Comparison of ENCODE assay signal across 19 cellular contexts in the genomic region with DNA sequence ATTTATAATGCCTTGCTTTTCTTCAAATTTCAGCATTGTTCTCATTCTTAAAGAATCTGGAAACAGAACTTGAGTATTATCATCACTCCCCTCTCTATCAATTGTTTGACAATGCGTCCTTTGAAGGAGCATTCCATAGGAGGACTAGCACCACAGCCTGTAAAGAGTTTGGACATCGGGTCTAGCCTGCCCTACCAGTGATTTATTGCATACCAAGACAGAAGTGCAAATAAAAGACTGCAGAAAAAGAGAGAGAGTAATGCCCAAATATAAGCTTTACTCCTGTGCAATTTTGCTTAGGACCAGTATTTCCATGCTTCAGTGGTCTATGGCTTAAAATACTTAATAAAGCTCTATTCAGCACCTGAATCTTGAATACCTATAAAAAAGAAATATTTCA. TPM values are rescaled to one million over a fixed set of nuclear protein-coding genes. Genes with fewer than 3 reads are reported as not detected.
DNase-seq lines count a peak whose midpoint lies in the region; ATAC-seq, FAIRE-seq and TF ChIP-seq lines count a peak whose summit lies in the region.
"Had no signal": no experiment of that assay in that cellular context is flagged by ENCODE, and none has a peak within 500 bp of the region (broad histone marks: within the 10 kb centered on the region; RNA-seq: fewer than 3 reads in every experiment).

No MANE protein-coding gene starts in this region.

- no peaks in the 10 kb centered on the region for H3K9me1 ChIP-seq in keratinocyte (ENCODE audit: control insufficient read depth, extremely low read depth, insufficient read depth, low read length)

- peak overlapping the region; percentile 55 for H3K27ac Mint-ChIP-seq in HFFc6
- no peak overlapping the region for H3K27ac Mint-ChIP-seq in effector memory CD8-positive, alpha-beta T cell
- H3K27ac Mint-ChIP-seq: activated naive CD8-positive, alpha-beta T cell; brain; IgD-negative memory B cell; natural killer cell treated with Interleukin-12 subunit alpha and Interleukin-12 subunit beta and Interleukin-15 and Interleukin-18, amount 100 ng/mL, for 72 hours had no signal

- no peaks in the 10 kb centered on the region for H3K27me3 ChIP-seq in keratinocyte (ENCODE audit: control insufficient read depth, extremely low read depth, insufficient read depth, low read length)
- no peaks in the 10 kb centered on the region for H3K27me3 ChIP-seq in Peyer's patch
- H3K27me3 ChIP-seq: colonic mucosa, vagina had no signal

- peaks cover 22% of the 10 kb centered on the region for H3K4me1 ChIP-seq in keratinocyte (ENCODE audit: control insufficient read depth, extremely low read depth, insufficient read depth, low read length)
- no peaks in the 10 kb centered on the region for H3K4me1 ChIP-seq in Peyer's patch
- H3K4me1 ChIP-seq: colonic mucosa, spleen, vagina had no signal

- no peaks in the 10 kb centered on the region for H3K9me3 ChIP-seq in keratinocyte (ENCODE audit: control insufficient read depth, low read depth, low read length)
- no peaks in the 10 kb centered on the region for H3K9me3 ChIP-seq in Peyer's patch
- H3K9me3 ChIP-seq: colonic mucosa, vagina had no signal

- no peak overlapping the region for H3K9ac ChIP-seq in keratinocyte (ENCODE audit: control insufficient read depth, extremely low read depth, insufficient read depth, low read length)

- peak overlapping the region; percentile 53 for H3K4me3 Mint-ChIP-seq in HFFc6
- H3K4me3 Mint-ChIP-seq in effector memory CD8-positive, alpha-beta T cell, result no peak overlapping the region
- H3K4me3 Mint-ChIP-seq: activated naive CD8-positive, alpha-beta T cell; IgD-negative memory B cell; natural killer cell treated with Interleukin-12 subunit alpha and Interleukin-12 subunit beta and Interleukin-15 and Interleukin-18, amount 100 ng/mL, for 72 hours had no signal

- peaks cover 19% of the 10 kb centered on the region for H3K9me3 Mint-ChIP-seq in HFFc6
- H3K9me3 Mint-ChIP-seq in effector memory CD8-positive, alpha-beta T cell, result peaks cover 0 to 3% of the 10 kb centered on the region in 2 donors

- FAIRE-seq in keratinocyte (lab: Jason Lieb, UNC), result no peak
- FAIRE-seq: frontal cortex had no signal

- peak overlapping the region; percentile 59 for H3K4me2 ChIP-seq in keratinocyte (ENCODE audit: control insufficient read depth, extremely low read depth, insufficient read depth, low read depth, low read length)

- H3K79me2 ChIP-seq in keratinocyte (ENCODE audit: control insufficient read depth, insufficient read depth, low read length), result no peaks in the 10 kb centered on the region

- DNase-seq in HFFc6, result peak; percentile 3
- no peak for DNase-seq in keratinocyte (ENCODE audit: low read depth, low spot score)
- no peak for DNase-seq in OCI-M1 (lab: John Stamatoyannopoulos, UW)
- DNase-seq in effector memory CD8-positive, alpha-beta T cell, result no peak
- no peak for DNase-seq in Peyer's patch
- DNase-seq in NCI-H226, result no peak
- DNase-seq: NCI-H2081, spleen had no signal

- H3K27ac ChIP-seq in 22Rv1 (peak overlapping the region; percentile 52), keratinocyte (ENCODE audit: control insufficient read depth, insufficient read depth, low read length) (peak overlapping the region; percentile 60), Peyer's patch (no peak overlapping the region)
- H3K27ac ChIP-seq: colonic mucosa, SK-N-MC, spleen, vagina had no signal

- peak; percentile 58 for ATAC-seq in SK-N-SH treated with all-trans-retinoic acid at 6 μM for 48 hours
- no peak for ATAC-seq in effector memory CD8-positive, alpha-beta T cell (replicated peaks)
- ATAC-seq: activated CD4-positive, CD25-positive, alpha-beta regulatory T cell treated with anti-CD3 and anti-CD28 coated beads, Interleukin-2, amount 50 U/mL, for 24 hours; natural killer cell treated with Interleukin-12 subunit alpha and Interleukin-12 subunit beta and Interleukin-15 and Interleukin-18, amount 100 ng/mL, for 72 hours had no signal

- no peak for TF ChIP-seq POLR2A in Peyer's patch (IDR thresholded peaks at IDR 0.05)

- H3K36me3 ChIP-seq in keratinocyte (ENCODE audit: control insufficient read depth in 2 of 2, extremely low read depth in 1 of 2, insufficient read depth in 2 of 2, low read length in 2 of 2), result no peaks in the 10 kb centered on the region
- H3K36me3 ChIP-seq in Peyer's patch, result no peaks in the 10 kb centered on the region
- H3K36me3 ChIP-seq: colonic mucosa, spleen, vagina had no signal

- dilution Hi-C loops in keratinocyte (cut with MboI; ENCODE audit: extremely low pct_ligation_motif_present, low sequenced_read_pairs), result no loop called here

- H4K20me1 ChIP-seq in keratinocyte (ENCODE audit: control insufficient read depth, extremely low read depth, insufficient read depth, low read length), result no peaks in the 10 kb centered on the region

- TF ChIP-seq CTCF in 22Rv1 (IDR thresholded peaks at IDR 0.05) (no peak), HFFc6 (IDR thresholded peaks at IDR 0.05) (no peak), keratinocyte (optimal IDR thresholded peaks at IDR 0.05 in 1 of 3, IDR thresholded peaks at IDR 0.05 in 1 of 3, conservative IDR thresholded peaks at IDR 0.05 in 1 of 3; ENCODE audit: extremely low read depth in 1 of 3, insufficient read depth in 2 of 3, low read length in 3 of 3) (no peak), Peyer's patch (IDR thresholded peaks at IDR 0.05) (no peak)

- peaks cover 19% of the 10 kb centered on the region for H3K36me3 Mint-ChIP-seq in HFFc6 (ENCODE audit: low read depth)
- no peaks in the 10 kb centered on the region for H3K36me3 Mint-ChIP-seq in effector memory CD8-positive, alpha-beta T cell (ENCODE audit: insufficient read depth)
- H3K36me3 Mint-ChIP-seq: activated naive CD8-positive, alpha-beta T cell; IgD-negative memory B cell had no signal

- H3K4me3 ChIP-seq in keratinocyte (ENCODE audit: control insufficient read depth in 2 of 3, extremely low read depth in 1 of 3, insufficient read depth in 2 of 3, low read depth in 1 of 3, low read length in 3 of 3) (peak overlapping the region in 1 of 3 experiments; percentile 11), Peyer's patch (no peak overlapping the region)
- H3K4me3 ChIP-seq: colonic mucosa, SK-N-MC, spleen, vagina had no signal

- peak overlapping the region; percentile 20 for H2AFZ ChIP-seq in keratinocyte (ENCODE audit: control insufficient read depth, low read length)

- H3K4me1 Mint-ChIP-seq in HFFc6 (ENCODE audit: low read depth), result peaks cover 35% of the 10 kb centered on the region
- H3K4me1 Mint-ChIP-seq in effector memory CD8-positive, alpha-beta T cell (ENCODE audit: low read depth in 2 of 2), result no peaks in the 10 kb centered on the region

- peaks cover 3% of the 10 kb centered on the region; the same call in 1 of the 2 replicates for H3K27me3 Mint-ChIP-seq in HFFc6 (ENCODE audit: insufficient read depth)
- H3K27me3 Mint-ChIP-seq in effector memory CD8-positive, alpha-beta T cell, result no peaks in the 10 kb centered on the region
- H3K27me3 Mint-ChIP-seq: natural killer cell treated with Interleukin-12 subunit alpha and Interleukin-12 subunit beta and Interleukin-15 and Interleukin-18, amount 100 ng/mL, for 72 hours had no signal

TF ChIP-seq in SK-N-SH treated with all-trans-retinoic acid at 6 μM for 48 hours, 23 proteins besides CTCF, POLR2A, EP300 and RAD21 (continues in another document):
- TF ChIP-seq CSRNP3 (CRISPR knock-in tag; IDR thresholded peaks at IDR 0.05) (no peak), PPARA (CRISPR knock-in tag; IDR thresholded peaks at IDR 0.05; ENCODE audit: borderline replicate concordance) (no peak), ESRRG (CRISPR knock-in tag; IDR thresholded peaks at IDR 0.05) (no peak), ZFP30 (CRISPR knock-in tag; IDR thresholded peaks at IDR 0.05) (no peak)
- TF ChIP-seq, protein P1, sequence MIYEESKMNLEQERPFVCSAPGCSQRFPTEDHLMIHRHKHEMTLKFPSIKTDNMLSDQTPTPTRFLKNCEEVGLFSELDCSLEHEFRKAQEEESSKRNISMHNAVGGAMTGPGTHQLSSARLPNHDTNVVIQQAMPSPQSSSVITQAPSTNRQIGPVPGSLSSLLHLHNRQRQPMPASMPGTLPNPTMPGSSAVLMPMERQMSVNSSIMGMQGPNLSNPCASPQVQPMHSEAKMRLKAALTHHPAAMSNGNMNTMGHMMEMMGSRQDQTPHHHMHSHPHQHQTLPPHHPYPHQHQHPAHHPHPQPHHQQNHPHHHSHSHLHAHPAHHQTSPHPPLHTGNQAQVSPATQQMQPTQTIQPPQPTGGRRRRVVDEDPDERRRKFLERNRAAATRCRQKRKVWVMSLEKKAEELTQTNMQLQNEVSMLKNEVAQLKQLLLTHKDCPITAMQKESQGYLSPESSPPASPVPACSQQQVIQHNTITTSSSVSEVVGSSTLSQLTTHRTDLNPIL (CRISPR knock-in tag; IDR thresholded peaks at IDR 0.05; ENCODE audit: low read depth), result no peak

RNA-seq across cellular contexts. Expression of gene MAP2, which starts 55.4 kb away (rescaled TPM):
- 1 to 10 TPM; 1.0 to 2.0 (median 1.6) TPM for total RNA-seq in HFFc6 (2021; fragmentation: NEBNext Ultra II Directional; extraction: Animal tissue kit (Norgen Biotek cat#: 25700))
- polyA plus RNA-seq in keratinocyte, result 11.9 to 27.1 TPM (median 16.2 TPM) in 3 replicates
- 151 TPM for polyA plus RNA-seq in keratinocyte (2011; ENCODE audit: low read depth)
- 17.7 and 30.9 TPM in 2 replicates for polyA plus RNA-seq in keratinocyte (2011; cell fraction: cytosol; rRNA removed)
- polyA plus RNA-seq in keratinocyte (2011; cell fraction: nucleus; rRNA removed), result 42.6 and 47.7 TPM in 2 replicates
- polyA plus RNA-seq in keratinocyte (2012; ENCODE audit: low replicate concordance), result 16.6 and 82.0 TPM in 2 replicates
- polyA minus RNA-seq in keratinocyte, result 41.0 to 74.8 TPM (median 46.1 TPM) in 3 replicates
- polyA minus RNA-seq in keratinocyte (2011; cell fraction: cytosol; rRNA and poly(A)+ RNA removed), result 19.8 TPM
- 53.9 and 89.6 TPM in 2 replicates for polyA minus RNA-seq in keratinocyte (2011; cell fraction: nucleus; rRNA and poly(A)+ RNA removed)
- 10 to 100 TPM in 1 of 4 donors, 1 to 10 TPM in 2, under 1 TPM in 1; 0.70 to 19.8 (median 4.1) TPM for total RNA-seq in Peyer's patch
- total RNA-seq: natural killer cell treated with Interleukin-12 subunit alpha and Interleukin-12 subunit beta and Interleukin-15 and Interleukin-18, amount 100 ng/mL, for 72 hours had no signal

Comparison
In these comparisons a context has a peak if more than half of its experiments do, and no peak if none do; other contexts are left out.
1. H3K27ac ChIP-seq: peak in 22Rv1 (single experiment) and keratinocyte (single experiment); none in Peyer's patch (0 of 4).